17 cellular contexts compared by ENCODE assay signal in genomic region chr3:142127941-142128658, GRCh38. TPM values are rescaled to one million over a fixed set of nuclear protein-coding genes. Genes with fewer than 3 reads are reported as not detected.
DNase-seq lines count a peak whose midpoint lies in the region; ATAC-seq and TF ChIP-seq lines count a peak whose summit lies in the region.
"Had no signal": no experiment of that assay in that cellular context is flagged by ENCODE, and none has a peak within 500 bp of the region (broad histone marks: within the 10 kb centered on the region; RNA-seq: fewer than 3 reads in every experiment).

No MANE protein-coding gene starts in this region.

- no peak overlapping the region for H2BK5ac ChIP-seq in mesenchymal stem cell (ENCODE audit: low read depth, low read length, poor library complexity, severe bottlenecking)

- H2BK12ac ChIP-seq in mesenchymal stem cell (ENCODE audit: low read length in 2 of 2), result no peak overlapping the region

- no peaks in the 10 kb centered on the region for H3K27me3 Mint-ChIP-seq in activated naive CD4-positive, alpha-beta T cell treated with anti-CD3 and anti-CD28 coated beads, Interleukin-2, amount 50 U/mL, for 24 hours
- H3K27me3 Mint-ChIP-seq in activated naive CD4-positive, alpha-beta T cell treated with anti-CD3 and anti-CD28 coated beads, Interleukin-2, amount 10 ng/mL, durations not matched to agents 7 days and 5 days, result no peaks in the 10 kb centered on the region
- no peaks in the 10 kb centered on the region for H3K27me3 Mint-ChIP-seq in WTC11 (ENCODE audit: low read depth)
- H3K27me3 Mint-ChIP-seq: naive thymus-derived CD4-positive, alpha-beta T cell had no signal

- H3K4me1 ChIP-seq in mesenchymal stem cell (ENCODE audit: control insufficient read depth, insufficient read depth, low read depth, low read length), result no peaks in the 10 kb centered on the region
- H3K4me1 ChIP-seq in thyroid gland, result no peaks in the 10 kb centered on the region
- no peaks in the 10 kb centered on the region for H3K4me1 ChIP-seq in esophagus squamous epithelium
- H3K4me1 ChIP-seq: ascending aorta had no signal

- peak overlapping the region; percentile 78 for H3K27ac Mint-ChIP-seq in activated naive CD4-positive, alpha-beta T cell treated with anti-CD3 and anti-CD28 coated beads, Interleukin-2, amount 50 U/mL, for 24 hours
- no peak overlapping the region for H3K27ac Mint-ChIP-seq in activated naive CD4-positive, alpha-beta T cell treated with anti-CD3 and anti-CD28 coated beads, Interleukin-2, amount 10 ng/mL, durations not matched to agents 7 days and 5 days
- peak overlapping the region; percentile 85; the same call in 1 of the 2 replicates for H3K27ac Mint-ChIP-seq in WTC11

- TF ChIP-seq CTCF in WTC11 (IDR thresholded peaks at IDR 0.05), result no peak
- TF ChIP-seq CTCF in thyroid gland (IDR thresholded peaks at IDR 0.05), result no peak
- no peak for TF ChIP-seq CTCF in esophagus squamous epithelium (IDR thresholded peaks at IDR 0.05)

- H3K4ac ChIP-seq in mesenchymal stem cell (ENCODE audit: low read depth in 1 of 2, low read length in 2 of 2), result no peak overlapping the region

- H4K91ac ChIP-seq in mesenchymal stem cell (ENCODE audit: low read length), result no peak overlapping the region

- no peak overlapping the region for H3K4me2 ChIP-seq in mesenchymal stem cell (ENCODE audit: low read length, poor library complexity, severe bottlenecking)

- H3K18ac ChIP-seq in mesenchymal stem cell (ENCODE audit: low read depth in 1 of 2, low read length in 2 of 2), result no peak overlapping the region

- no peak for DNase-seq in activated naive CD4-positive, alpha-beta T cell treated with anti-CD3 and anti-CD28 coated beads, Interleukin-2, amount 10 ng/mL, durations not matched to agents 7 days and 5 days
- DNase-seq in WTC11 (ENCODE audit: low spot score) (no peak), mesenchymal stem cell (no peak), thyroid gland (no peak), esophagus squamous epithelium (lab: John Stamatoyannopoulos, UW) (no peak), NCI-H146 treated with DMSO at 0.1 percent for 48 hours (lab: John Stamatoyannopoulos, UW; ENCODE audit: unreplicated experiment) (no peak)
- DNase-seq in stimulated activated CD4-positive, alpha-beta T cell treated with anti-CD3 and anti-CD28 coated beads, Interleukin-2, amount 100 ng/mL, for 48 hours, result no peak
- DNase-seq: activated naive CD4-positive, alpha-beta T cell treated with Interleukin-2 at 50 U/mL for 16 hours; C1 segment of cervical spinal cord; hippocampal formation; KBM-7; naive thymus-derived CD4-positive, alpha-beta T cell; NCI-H2029; stimulated activated CD4-positive, alpha-beta T cell treated with anti-CD3 and anti-CD28 coated beads, Interleukin-4, amount 100 ng/mL, for 24 hours had no signal

- H3K9me3 ChIP-seq in mesenchymal stem cell (ENCODE audit: control insufficient read depth, low read length) (no peaks in the 10 kb centered on the region), thyroid gland (no peaks in the 10 kb centered on the region), esophagus squamous epithelium (no peaks in the 10 kb centered on the region)
- H3K9me3 ChIP-seq: ascending aorta had no signal

- no peak for TF ChIP-seq POLR2A in thyroid gland (IDR thresholded peaks at IDR 0.05)
- TF ChIP-seq POLR2A in esophagus squamous epithelium (IDR thresholded peaks at IDR 0.05), result no peak

- no peak overlapping the region for H3K4me3 ChIP-seq in mesenchymal stem cell (ENCODE audit: insufficient read depth in 1 of 2, low read depth in 1 of 2, low read length in 2 of 2)
- H3K4me3 ChIP-seq in thyroid gland (replicated peaks in 1 of 3), result no peak overlapping the region
- no peak overlapping the region for H3K4me3 ChIP-seq in esophagus squamous epithelium
- H3K4me3 ChIP-seq: ascending aorta, skin epidermis had no signal

- no peak overlapping the region for H2AFZ ChIP-seq in mesenchymal stem cell (ENCODE audit: low read depth, low read length)

- peak; percentile 59 for ATAC-seq in WTC11
- ATAC-seq: naive thymus-derived CD4-positive, alpha-beta T cell had no signal

- CTCF ChIA-PET in activated naive CD4-positive, alpha-beta T cell treated with anti-CD3 and anti-CD28 coated beads, Interleukin-2, amount 10 ng/mL, durations not matched to agents 7 days and 5 days (lab: Charles Lee), result interaction anchor here (0.6 to 6.6 kb wide), 3 partner anchors 12 to 153 kb away, joined by 3 to 40 read pairs (median 5); no protein-coding TSS in a partner anchor
- CTCF ChIA-PET in WTC11 (lab: Charles Lee), result interaction anchor here (0.9 to 2.2 kb wide), 4 partner anchors 53 to 152 kb away, joined by 3 to 9 read pairs (median 4); no protein-coding TSS in a partner anchor

- peak overlapping the region; percentile 42 for H3K9ac ChIP-seq in mesenchymal stem cell (ENCODE audit: low read length)

- H3K4me1 Mint-ChIP-seq in activated naive CD4-positive, alpha-beta T cell treated with anti-CD3 and anti-CD28 coated beads, Interleukin-2, amount 50 U/mL, for 24 hours, result peaks cover 20% of the 10 kb centered on the region
- no peaks in the 10 kb centered on the region for H3K4me1 Mint-ChIP-seq in activated naive CD4-positive, alpha-beta T cell treated with anti-CD3 and anti-CD28 coated beads, Interleukin-2, amount 10 ng/mL, durations not matched to agents 7 days and 5 days
- peaks cover 2% of the 10 kb centered on the region for H3K4me1 Mint-ChIP-seq in WTC11

- peaks cover 6% of the 10 kb centered on the region for H3K36me3 Mint-ChIP-seq in activated naive CD4-positive, alpha-beta T cell treated with anti-CD3 and anti-CD28 coated beads, Interleukin-2, amount 50 U/mL, for 24 hours
- H3K36me3 Mint-ChIP-seq in activated naive CD4-positive, alpha-beta T cell treated with anti-CD3 and anti-CD28 coated beads, Interleukin-2, amount 10 ng/mL, durations not matched to agents 7 days and 5 days, result peaks cover 1% of the 10 kb centered on the region
- no peaks in the 10 kb centered on the region for H3K36me3 Mint-ChIP-seq in WTC11

- H3K27ac ChIP-seq in mesenchymal stem cell (ENCODE audit: low read length, poor library complexity, severe bottlenecking) (no peak overlapping the region), thyroid gland (no peak overlapping the region), esophagus squamous epithelium (no peak overlapping the region)
- H3K27ac ChIP-seq: ascending aorta had no signal

- POLR2A ChIA-PET in WTC11 (lab: Charles Lee), result no interaction called here

- H3K27me3 ChIP-seq in mesenchymal stem cell (ENCODE audit: control insufficient read depth in 1 of 2, insufficient read depth in 1 of 2, low read length in 2 of 2) (no peaks in the 10 kb centered on the region), thyroid gland (no peaks in the 10 kb centered on the region), esophagus squamous epithelium (no peaks in the 10 kb centered on the region)
- H3K27me3 ChIP-seq: ascending aorta had no signal

- intact Hi-C loops in thyroid gland (cut with DNase I) (loop anchor here (5.0 kb wide), 1 partner anchor 149 kb away; no protein-coding TSS in a partner anchor), esophagus squamous epithelium (cut with DNase I) (loop anchor here (5.0 kb wide), 1 partner anchor 149 kb away; no protein-coding TSS in a partner anchor)

- H3K14ac ChIP-seq in mesenchymal stem cell (ENCODE audit: low read length in 2 of 2), result no peak overlapping the region

- no peaks in the 10 kb centered on the region for H3K9me3 Mint-ChIP-seq in activated naive CD4-positive, alpha-beta T cell treated with anti-CD3 and anti-CD28 coated beads, Interleukin-2, amount 50 U/mL, for 24 hours
- H3K9me3 Mint-ChIP-seq in activated naive CD4-positive, alpha-beta T cell treated with anti-CD3 and anti-CD28 coated beads, Interleukin-2, amount 10 ng/mL, durations not matched to agents 7 days and 5 days, result no peaks in the 10 kb centered on the region
- H3K9me3 Mint-ChIP-seq in WTC11, result peaks cover 5% of the 10 kb centered on the region
- H3K9me3 Mint-ChIP-seq: naive thymus-derived CD4-positive, alpha-beta T cell had no signal

- no peak overlapping the region for H4K8ac ChIP-seq in mesenchymal stem cell (ENCODE audit: low read length)

- no peak overlapping the region for H3K23ac ChIP-seq in mesenchymal stem cell (ENCODE audit: low read length in 2 of 2)

- H3K4me3 Mint-ChIP-seq in activated naive CD4-positive, alpha-beta T cell treated with anti-CD3 and anti-CD28 coated beads, Interleukin-2, amount 50 U/mL, for 24 hours, result no peak overlapping the region
- no peak overlapping the region for H3K4me3 Mint-ChIP-seq in activated naive CD4-positive, alpha-beta T cell treated with anti-CD3 and anti-CD28 coated beads, Interleukin-2, amount 10 ng/mL, durations not matched to agents 7 days and 5 days
- no peak overlapping the region for H3K4me3 Mint-ChIP-seq in WTC11

- H3K36me3 ChIP-seq in mesenchymal stem cell (ENCODE audit: control insufficient read depth in 1 of 2, insufficient read depth in 2 of 2, low read depth in 1 of 2, low read length in 2 of 2) (no peaks in the 10 kb centered on the region), thyroid gland (no peaks in the 10 kb centered on the region), esophagus squamous epithelium (no peaks in the 10 kb centered on the region)

- H2BK120ac ChIP-seq in mesenchymal stem cell (ENCODE audit: low read depth, low read length), result no peak overlapping the region

- no peak overlapping the region for H2BK15ac ChIP-seq in mesenchymal stem cell (ENCODE audit: low read depth, poor library complexity, severe bottlenecking)

- 88% methylated on average over 8 of the region's 8 CpGs for WGBS in mesenchymal stem cell
- WGBS in thyroid gland, 2 donors, result 71 to 84% methylated on average over 8 of the region's 8 CpGs
- 85% methylated on average over 8 of the region's 8 CpGs for WGBS in esophagus squamous epithelium, 2 donors

- no peaks in the 10 kb centered on the region for H3K79me1 ChIP-seq in mesenchymal stem cell (replicated peaks; ENCODE audit: low read length, poor library complexity, severe bottlenecking)

- no peak overlapping the region for H2AK5ac ChIP-seq in mesenchymal stem cell (ENCODE audit: low read length, severe bottlenecking)

RNA-seq across cellular contexts. Expression of gene TFDP2, which starts 21.2 kb away (rescaled TPM):
- total RNA-seq in WTC11 (2021), result 48.2 to 66.8 TPM (median 59.3 TPM) in 3 replicates
- polyA plus RNA-seq in mesenchymal stem cell (2013, experiment 1 of 2), result 48.1 TPM
- 45.0 TPM for polyA plus RNA-seq in mesenchymal stem cell (2013, experiment 2 of 2)
- total RNA-seq in thyroid gland, result 100 to 1,000 TPM in 2 of 4 donors, 10 to 100 TPM in 2; 67.7 to 174 (median 122) TPM
- total RNA-seq in esophagus squamous epithelium, result 10 to 100 TPM; 13.1 to 37.6 (median 18.6) TPM
